Comparison of ENCODE assay signal across 8 cellular contexts in the genomic region with DNA sequence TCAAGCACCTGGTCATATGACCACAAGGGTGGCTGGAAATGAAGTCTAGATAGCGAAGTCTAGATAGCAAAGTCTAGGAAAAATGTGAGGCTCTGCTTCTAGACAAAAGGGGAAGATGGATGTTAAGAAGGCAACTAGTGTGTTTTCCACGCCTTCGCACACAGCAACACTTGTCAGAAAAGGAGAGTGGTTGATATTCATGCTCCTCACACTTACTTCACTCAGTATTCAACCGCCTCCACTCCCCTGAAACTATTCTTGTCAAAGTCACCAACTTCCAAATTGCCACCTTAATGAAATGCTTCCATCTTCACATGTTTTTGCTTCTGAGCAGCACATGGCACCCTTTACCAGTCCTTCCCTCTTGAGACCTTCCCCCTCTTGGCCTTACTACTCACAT. TPM values are rescaled to one million over a fixed set of nuclear protein-coding genes. Genes with fewer than 3 reads are reported as not detected.
"Had no signal": no experiment of that assay in that cellular context is flagged by ENCODE, and none has a peak within 500 bp of the region (broad histone marks: within the 10 kb centered on the region; RNA-seq: fewer than 3 reads in every experiment).

No MANE protein-coding gene starts in this region.

- H2AFZ ChIP-seq: GM23338 had no signal

- H3K4me2 ChIP-seq: GM23338 had no signal

- DNase-seq: H9, HCEC 1CT had no signal

- ATAC-seq: GM23338, K562 had no signal

- FAIRE-seq: H1, H54, HTR-8/SVneo, K562 had no signal

- H3K4me3 ChIP-seq: GM23338, K562 had no signal

RNA-seq across cellular contexts. Expression of gene DCLK2, which starts 27.7 kb away (rescaled TPM):
- total RNA-seq: HT-29, K562 had no signal
- polyA plus RNA-seq: GM23338, K562 had no signal
